ENCODE assay signal across 8 cellular contexts in the genomic region with DNA sequence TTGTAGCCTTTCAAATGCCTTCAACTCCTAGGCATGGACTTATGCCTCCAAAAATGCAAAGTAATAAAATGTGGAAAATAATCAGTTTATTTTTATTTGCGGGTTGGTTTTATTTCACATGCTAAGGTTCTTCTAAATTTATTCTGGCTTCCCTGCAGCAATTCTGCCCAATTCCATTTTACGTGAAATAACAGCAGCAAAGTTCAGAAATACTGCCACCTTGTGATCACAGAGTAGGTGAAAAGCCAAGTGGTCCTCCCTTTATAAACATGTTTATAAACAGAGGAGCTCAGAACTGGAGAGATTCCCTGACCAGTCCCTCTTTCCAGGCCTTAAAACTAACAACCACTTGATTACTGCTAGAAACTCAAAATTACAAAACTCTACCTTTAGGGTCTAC. TPM values are rescaled to one million over a fixed set of nuclear protein-coding genes. Genes with fewer than 3 reads are reported as not detected.
DNase-seq lines count a peak whose midpoint lies in the region; ATAC-seq, FAIRE-seq and TF ChIP-seq lines count a peak whose summit lies in the region.

No MANE protein-coding gene starts in this region.

- 11 to 18% (median 13%) methylated on average over 2 of the region's 2 CpGs for WGBS in psoas muscle, 3 donors

- H3K4me3 ChIP-seq in A673 (ENCODE audit: low read depth, low read length, poor library complexity, severe bottlenecking) (no peak overlapping the region), endothelial cell of umbilical vein (replicated peaks in 1 of 3; ENCODE audit: insufficient read depth in 1 of 3, low read depth in 1 of 3, low read length in 3 of 3) (no peak overlapping the region), psoas muscle (no peak overlapping the region), MG63 (no peak overlapping the region)

- no peaks in the 10 kb centered on the region for H3K36me3 ChIP-seq in A673 (ENCODE audit: insufficient read depth, low read length, poor library complexity, severe bottlenecking)
- H3K36me3 ChIP-seq in endothelial cell of umbilical vein (ENCODE audit: control insufficient read depth in 2 of 2, extremely low read depth in 1 of 2, insufficient read depth in 2 of 2, low read length in 2 of 2), result no peaks in the 10 kb centered on the region
- H3K36me3 ChIP-seq in psoas muscle (ENCODE audit: insufficient read depth in 1 of 2, low read depth in 1 of 2), result no peaks in the 10 kb centered on the region
- H3K36me3 ChIP-seq in MG63, result no peaks in the 10 kb centered on the region

- H3K27ac ChIP-seq in A673 (ENCODE audit: low read depth, low read length, poor library complexity, severe bottlenecking), result no peak overlapping the region
- no peak overlapping the region for H3K27ac ChIP-seq in endothelial cell of umbilical vein (ENCODE audit: insufficient read depth, low read depth, low read length)
- H3K27ac ChIP-seq in psoas muscle, result no peak overlapping the region

- H3K9me3 ChIP-seq in A673 (ENCODE audit: low read depth, low read length, poor library complexity, severe bottlenecking) (no peaks in the 10 kb centered on the region), endothelial cell of umbilical vein (replicated peaks; ENCODE audit: control insufficient read depth, insufficient read depth, low read length) (no peaks in the 10 kb centered on the region), psoas muscle (no peaks in the 10 kb centered on the region), MG63 (no peaks in the 10 kb centered on the region)

- H3K4me1 ChIP-seq in A673 (ENCODE audit: insufficient read depth, low read length, poor library complexity, severe bottlenecking), result no peaks in the 10 kb centered on the region
- no peaks in the 10 kb centered on the region for H3K4me1 ChIP-seq in endothelial cell of umbilical vein (ENCODE audit: control insufficient read depth, extremely low read depth, insufficient read depth, low read length)
- no peaks in the 10 kb centered on the region for H3K4me1 ChIP-seq in psoas muscle

- intact Hi-C loops in A673 (cut with micrococcal nuclease; ENCODE audit: unreplicated experiment) (loop anchor here (1.0 to 5.0 kb wide), 3 partner anchors 107 to 734 kb away; no protein-coding TSS in a partner anchor), endothelial cell of umbilical vein (cut with micrococcal nuclease) (loop anchor here (1.0 kb wide), 1 partner anchor 177 kb away; no protein-coding TSS in a partner anchor), psoas muscle (cut with DNase I) (loop anchor here in 1 of 2 donors (5.0 kb wide), 1 partner anchor 109 kb away; no protein-coding TSS in a partner anchor)

- no peaks in the 10 kb centered on the region for H4K20me1 ChIP-seq in endothelial cell of umbilical vein (replicated peaks; ENCODE audit: control insufficient read depth, extremely low read depth, insufficient read depth, low read length)

- ATAC-seq in GM18868 (IDR thresholded peaks at IDR 0.05; ENCODE audit: unreplicated experiment) (peak; percentile 52), psoas muscle (no peak)

- peak; percentile 47 for DNase-seq in A673 (ENCODE audit: low spot score)
- peak; percentile 31 for DNase-seq in NCI-H2227 treated with DMSO at 0.1 percent for 48 hours (lab: John Stamatoyannopoulos, UW)
- peak; percentile 24 for DNase-seq in endothelial cell of umbilical vein (ENCODE audit: low read depth, low spot score)
- no peak for DNase-seq in psoas muscle
- no peak for DNase-seq in stimulated activated CD4-positive, alpha-beta T cell treated with anti-CD3 and anti-CD28 coated beads, Interleukin-12 subunit alpha, Interleukin-12 subunit beta, amount 100 ng/mL, for 4 hours
- no peak for DNase-seq in MG63
- no peak for DNase-seq in GM12891 (ENCODE audit: insufficient read length, low spot score)

- FAIRE-seq in endothelial cell of umbilical vein (lab: Jason Lieb, UNC) (no peak), GM12891 (lab: Jason Lieb, UNC) (no peak)

- no peak overlapping the region for H3K4me2 ChIP-seq in endothelial cell of umbilical vein (ENCODE audit: insufficient read depth, low read length)

- H3K79me2 ChIP-seq in endothelial cell of umbilical vein (ENCODE audit: control insufficient read depth, insufficient read depth, low read length), result no peaks in the 10 kb centered on the region

- TF ChIP-seq POLR2A in endothelial cell of umbilical vein (IDR thresholded peaks at IDR 0.05; ENCODE audit: low read depth, low read length) (no peak), GM12891 (IDR thresholded peaks at IDR 0.05; ENCODE audit: low read depth, low read length) (no peak)

- dilution Hi-C loops in endothelial cell of umbilical vein (cut with MboI; ENCODE audit: extremely low pct_ligation_motif_present, low sequenced_read_pairs), result no loop called here

- H3K9me1 ChIP-seq in endothelial cell of umbilical vein (replicated peaks; ENCODE audit: control insufficient read depth, extremely low read depth, insufficient read depth, low read length), result no peaks in the 10 kb centered on the region

- TF ChIP-seq CTCF in A673 (conservative IDR thresholded peaks at IDR 0.05; ENCODE audit: low read depth, low read length) (peak; percentile 61), endothelial cell of umbilical vein (IDR thresholded peaks at IDR 0.05; ENCODE audit: extremely low read depth in 1 of 2, insufficient read depth in 1 of 2, low read depth in 1 of 2, low read length in 2 of 2) (peak; percentile 11 to 31), psoas muscle (IDR thresholded peaks at IDR 0.05) (peak; percentile 26)

- CTCF ChIA-PET in A673 (lab: Charles Lee), result interaction anchor here (0.7 to 2.2 kb wide), 3 partner anchors 107 to 720 kb away, joined by 3 to 7 read pairs (median 7); no protein-coding TSS in a partner anchor
- CTCF ChIA-PET in endothelial cell of umbilical vein (lab: Charles Lee), result interaction anchor here (0.8 to 2.4 kb wide), 16 partner anchors 9 to 723 kb away, joined by 3 to 77 read pairs (median 4); a partner anchor contains a TSS

- no peak overlapping the region for H3K9ac ChIP-seq in endothelial cell of umbilical vein (replicated peaks; ENCODE audit: extremely low read depth, insufficient read depth, low read length)

- H3K27me3 ChIP-seq in A673 (replicated peaks; ENCODE audit: insufficient read depth, low read depth, low read length, poor library complexity) (peaks cover 12% of the 10 kb centered on the region), endothelial cell of umbilical vein (ENCODE audit: control insufficient read depth in 2 of 2, insufficient read depth in 2 of 2, low read length in 2 of 2) (peaks cover 0 to 4% of the 10 kb centered on the region in 2 experiments), psoas muscle (ENCODE audit: insufficient read depth in 3 of 3, low read length in 2 of 3) (peaks cover 0 to 3% (median 0%) of the 10 kb centered on the region in 3 donors), MG63 (no peaks in the 10 kb centered on the region)

- no TSS peak for BruUV-seq in A673 (replicated peaks; lab: Mats Ljungman, UMichigan)
- BruUV-seq in endothelial cell of umbilical vein (replicated peaks; lab: Mats Ljungman, UMichigan), result no TSS peak

- POLR2A ChIA-PET in A673 (lab: Charles Lee; ENCODE audit: low non-redundant PET) (no interaction called here), endothelial cell of umbilical vein (lab: Charles Lee) (no interaction called here)

- H2AFZ ChIP-seq in endothelial cell of umbilical vein (ENCODE audit: low read depth, low read length), result no peak overlapping the region

TF ChIP-seq in GM12891, 5 proteins besides CTCF, POLR2A, EP300 and RAD21 (continues in another document):
- TF ChIP-seq SPI1 (IDR thresholded peaks at IDR 0.05; ENCODE audit: low read depth, low read length), result no peak

RNA-seq across cellular contexts. Expression of a gene that starts 14.7 kb away (rescaled TPM):
- total RNA-seq in A673 (2021) (0.33 and 0.58 TPM in 2 replicates), endothelial cell of umbilical vein (not detected in 2 replicates), psoas muscle (under 1 TPM; 0.15 to 0.84 (median 0.19) TPM)
- polyA plus RNA-seq in endothelial cell of umbilical vein (not detected in 2 replicates), psoas muscle (under 1 TPM in 2 of 3 donors, not detected in 1; 0.01 to 0.03 TPM)
- not detected in 2 replicates for polyA plus RNA-seq in endothelial cell of umbilical vein (2011; cell fraction: cytosol; rRNA removed)
- polyA plus RNA-seq in endothelial cell of umbilical vein (2011; cell fraction: nucleus; rRNA removed), result not detected in 2 replicates
- not detected in 2 replicates for polyA plus RNA-seq in endothelial cell of umbilical vein (2012)
- polyA minus RNA-seq in endothelial cell of umbilical vein, result not detected in 2 replicates
- polyA minus RNA-seq in endothelial cell of umbilical vein (2011; cell fraction: cytosol; rRNA and poly(A)+ RNA removed), result not detected
- not detected in 2 replicates for polyA minus RNA-seq in endothelial cell of umbilical vein (2011; cell fraction: nucleus; rRNA and poly(A)+ RNA removed)
- total RNA-seq in MG63 (2014; rRNA removed; shearing (Covaris generic); ENCODE audit: low replicate concordance), result under 0.01 and 0.07 TPM in 2 replicates
- polyA plus RNA-seq in GM12891 (2012; ENCODE audit: low read depth, missing spikeins), result not detected

RNA-seq across cellular contexts. Expression of a gene that starts 43.9 kb away (rescaled TPM):
- total RNA-seq in A673 (2021), result 116 and 117 TPM in 2 replicates
- 89.1 and 91.9 TPM in 2 replicates for total RNA-seq in endothelial cell of umbilical vein
- 48.9 and 50.9 TPM in 2 replicates for polyA plus RNA-seq in endothelial cell of umbilical vein
- 64.9 and 71.8 TPM in 2 replicates for polyA plus RNA-seq in endothelial cell of umbilical vein (2011; cell fraction: cytosol; rRNA removed)
- polyA plus RNA-seq in endothelial cell of umbilical vein (2011; cell fraction: nucleus; rRNA removed), result 84.0 and 88.3 TPM in 2 replicates
- 65.6 and 85.7 TPM in 2 replicates for polyA plus RNA-seq in endothelial cell of umbilical vein (2012)
- 95.0 and 98.7 TPM in 2 replicates for polyA minus RNA-seq in endothelial cell of umbilical vein
- polyA minus RNA-seq in endothelial cell of umbilical vein (2011; cell fraction: cytosol; rRNA and poly(A)+ RNA removed), result 19.7 TPM
- polyA minus RNA-seq in endothelial cell of umbilical vein (2011; cell fraction: nucleus; rRNA and poly(A)+ RNA removed), result 32.8 and 73.5 TPM in 2 replicates
- 10 to 100 TPM; 37.9 to 45.8 (median 44.3) TPM for total RNA-seq in psoas muscle
- polyA plus RNA-seq in psoas muscle, result 10 to 100 TPM; 34.5 to 52.4 (median 36.4) TPM
- 62.1 and 76.8 TPM in 2 replicates for total RNA-seq in MG63 (2014; rRNA removed; shearing (Covaris generic); ENCODE audit: low replicate concordance)
- polyA plus RNA-seq in GM12891 (2012; ENCODE audit: low read depth, missing spikeins), result 53.9 TPM

RNA-seq across cellular contexts. Expression of a gene that starts 56.6 kb away (rescaled TPM):
- total RNA-seq in A673 (2021), result not detected in 2 replicates
- not detected in 2 replicates for total RNA-seq in endothelial cell of umbilical vein
- not detected in 2 replicates for polyA plus RNA-seq in endothelial cell of umbilical vein
- polyA plus RNA-seq in endothelial cell of umbilical vein (2011; cell fraction: cytosol; rRNA removed), result not detected in 2 replicates
- not detected in 2 replicates for polyA plus RNA-seq in endothelial cell of umbilical vein (2011; cell fraction: nucleus; rRNA removed)
- not detected in 2 replicates for polyA plus RNA-seq in endothelial cell of umbilical vein (2012)
- not detected in 2 replicates for polyA minus RNA-seq in endothelial cell of umbilical vein
- not detected for polyA minus RNA-seq in endothelial cell of umbilical vein (2011; cell fraction: cytosol; rRNA and poly(A)+ RNA removed)
- polyA minus RNA-seq in endothelial cell of umbilical vein (2011; cell fraction: nucleus; rRNA and poly(A)+ RNA removed), result not detected in 2 replicates
- under 1 TPM in 2 of 4 donors, not detected in 2; 0.54 to 0.77 TPM for total RNA-seq in psoas muscle
- polyA plus RNA-seq in psoas muscle, result not detected
- not detected in 2 replicates for total RNA-seq in MG63 (2014; rRNA removed; shearing (Covaris generic); ENCODE audit: low replicate concordance)
- polyA plus RNA-seq in GM12891 (2012; ENCODE audit: low read depth, missing spikeins), result not detected

Comparison
In these comparisons a context has a peak if more than half of its experiments do, and no peak if none do; other contexts are left out.
1. DNase-seq: peak in A673 (single experiment), NCI-H2227 treated with DMSO at 0.1 percent for 48 hours (single experiment) and endothelial cell of umbilical vein (single experiment); none in psoas muscle (0 of 2), stimulated activated CD4-positive, alpha-beta T cell treated with anti-CD3 and anti-CD28 coated beads, Interleukin-12 subunit alpha, Interleukin-12 subunit beta, amount 100 ng/mL, for 4 hours (single experiment), MG63 (single experiment) and GM12891 (single experiment).
2. Peak in every context shown above with its lines, with median percentiles within 50 percentile points of each other: CTCF ChIP-seq.